Comparison of ENCODE assay signal across 9 cellular contexts in genomic region chr17:35170968-35171771, GRCh38. TPM values are rescaled to one million over a fixed set of nuclear protein-coding genes. Genes with fewer than 3 reads are reported as not detected.
A peak's percentile ranks its signal among the peaks of the same experiment; 100 is the strongest.
DNase-seq lines count a peak whose midpoint lies in the region; ATAC-seq, FAIRE-seq and TF ChIP-seq lines count a peak whose summit lies in the region.
"Had no signal": no experiment of that assay in that cellular context is flagged by ENCODE, and none has a peak within 500 bp of the region (broad histone marks: within the 10 kb centered on the region; RNA-seq: fewer than 3 reads in every experiment).

No MANE protein-coding gene starts in this region.

- H3K4me2 ChIP-seq in OCI-LY1 (ENCODE audit: low read length) = no peak overlapping the region

- H3K9ac ChIP-seq in OCI-LY1 (ENCODE audit: low read length) = no peak overlapping the region

- H3K4me3 Mint-ChIP-seq in osteocyte (ENCODE audit: unreplicated experiment) (no peak overlapping the region), WTC11 (no peak overlapping the region)
- H3K4me3 Mint-ChIP-seq: neural crest cell had no signal

- peaks cover 10% of the 10 kb centered on the region for H3K27me3 Mint-ChIP-seq in osteocyte (ENCODE audit: unreplicated experiment)
- H3K27me3 Mint-ChIP-seq in WTC11 (ENCODE audit: low read depth) = peaks cover 5% of the 10 kb centered on the region

- DNase-seq in GM12864 (ENCODE audit: low read depth) (no peak), bronchial epithelial cell (ENCODE audit: low read depth) (peak; percentile 35), osteocyte (ENCODE audit: extremely low spot score, unreplicated experiment) (no peak), NCI-H524 treated with DMSO at 0.1 percent for 48 hours (lab: John Stamatoyannopoulos, UW) (no peak), WTC11 (ENCODE audit: low spot score) (no peak), NCI-H526 treated with DMSO at 0.1 percent for 48 hours (lab: John Stamatoyannopoulos, UW) (no peak)

- TF ChIP-seq CTCF in GM12864 (IDR thresholded peaks at IDR 0.05; ENCODE audit: low read depth, low read length, missing control alignments) (peak; percentile 8), OCI-LY1 (IDR thresholded peaks at IDR 0.05; ENCODE audit: low read length) (peak; percentile 28; the same call in 1 of the 2 replicates), bronchial epithelial cell (IDR thresholded peaks at IDR 0.05; ENCODE audit: insufficient read depth, low read length, severe bottlenecking) (no peak), osteocyte (IDR thresholded peaks at IDR 0.05) (peak; percentile 40), WTC11 (IDR thresholded peaks at IDR 0.05) (no peak)

- H3K4me1 ChIP-seq in OCI-LY1 (ENCODE audit: insufficient read depth, low read length, severe bottlenecking) = no peaks in the 10 kb centered on the region

- no peak for FAIRE-seq in bronchial epithelial cell (lab: Jason Lieb, UNC)

- no peak overlapping the region for H2AFZ ChIP-seq in OCI-LY1 (ENCODE audit: low read length)

- H3K9me3 Mint-ChIP-seq in osteocyte (ENCODE audit: unreplicated experiment) = no peaks in the 10 kb centered on the region
- no peaks in the 10 kb centered on the region for H3K9me3 Mint-ChIP-seq in WTC11
- H3K9me3 Mint-ChIP-seq: neural crest cell had no signal

- no peaks in the 10 kb centered on the region for H3K9me3 ChIP-seq in OCI-LY1 (ENCODE audit: low read length)

- H3K27me3 ChIP-seq in OCI-LY1 (ENCODE audit: insufficient read depth, low read length) (no peaks in the 10 kb centered on the region), bronchial epithelial cell (ENCODE audit: control insufficient read depth, insufficient read depth, low read length) (peaks cover 3% of the 10 kb centered on the region)

- no peaks in the 10 kb centered on the region for H3K9me2 ChIP-seq in OCI-LY1 (ENCODE audit: low read depth, low read length)

- no peaks in the 10 kb centered on the region for H4K20me1 ChIP-seq in OCI-LY1 (ENCODE audit: insufficient read depth, low read length)

- H3K79me2 ChIP-seq in OCI-LY1 (ENCODE audit: insufficient read depth, low read length) = no peaks in the 10 kb centered on the region

- H3K36me3 Mint-ChIP-seq in osteocyte (ENCODE audit: unreplicated experiment) (no peaks in the 10 kb centered on the region), WTC11 (no peaks in the 10 kb centered on the region)

- no peak overlapping the region for H3K4me3 ChIP-seq in GM12864 (ENCODE audit: low read depth, low read length)
- H3K4me3 ChIP-seq in OCI-LY1 (ENCODE audit: low read depth, low read length, poor library complexity, severe bottlenecking) = no peak overlapping the region
- H3K4me3 ChIP-seq in bronchial epithelial cell (ENCODE audit: low read depth, low read length) = no peak overlapping the region

- no peak overlapping the region for H3K27ac Mint-ChIP-seq in osteocyte (ENCODE audit: unreplicated experiment)
- no peak overlapping the region for H3K27ac Mint-ChIP-seq in WTC11

- CTCF ChIA-PET in WTC11 (lab: Charles Lee) = interaction anchor here (0.7 to 1.7 kb wide), 5 partner anchors 167 to 1765 kb away, joined by 3 to 9 read pairs (median 4); no protein-coding TSS in a partner anchor

- H3K27ac ChIP-seq in OCI-LY1 (ENCODE audit: low read depth, low read length, poor library complexity, severe bottlenecking) = no peak overlapping the region

- no peaks in the 10 kb centered on the region for H3K36me3 ChIP-seq in OCI-LY1 (ENCODE audit: insufficient read depth, low read length)
- no peaks in the 10 kb centered on the region for H3K36me3 ChIP-seq in bronchial epithelial cell (ENCODE audit: control insufficient read depth, insufficient read depth, low read length)

- H3F3A ChIP-seq in OCI-LY1 (ENCODE audit: insufficient read depth, low read length) = no peaks in the 10 kb centered on the region

- H3K4me1 Mint-ChIP-seq in osteocyte (ENCODE audit: unreplicated experiment) = no peaks in the 10 kb centered on the region
- no peaks in the 10 kb centered on the region for H3K4me1 Mint-ChIP-seq in WTC11
- H3K4me1 Mint-ChIP-seq: neural crest cell had no signal

- POLR2A ChIA-PET in WTC11 (lab: Charles Lee) = no interaction called here

- ATAC-seq in WTC11 = no peak

TF ChIP-seq in WTC11, 78 proteins besides CTCF, POLR2A, EP300 and RAD21:
- TF ChIP-seq USF2 (CRISPR knock-in tag; IDR thresholded peaks at IDR 0.05) = no peak
- no peak for TF ChIP-seq CREM (CRISPR knock-in tag; IDR thresholded peaks at IDR 0.05)
- TF ChIP-seq PRDM15 (CRISPR knock-in tag; IDR thresholded peaks at IDR 0.05) = no peak

RNA-seq across cellular contexts. Expression of gene SLC35G3, which starts 23.0 kb away (rescaled TPM):
- total RNA-seq in bronchial epithelial cell = not detected in 2 replicates
- total RNA-seq in osteocyte = not detected in 2 replicates
- total RNA-seq in WTC11 (2021) = not detected in 3 replicates
- total RNA-seq: neural crest cell; T-helper 2 cell treated with Interferon-gamma antibody and Interleukin-4, amounts not matched to agents 100 ng/mL and 5 ng/mL, for 36 hours had no signal

RNA-seq across cellular contexts. Expression of gene UNC45B, which starts 23.6 kb away (rescaled TPM):
- total RNA-seq in bronchial epithelial cell (not detected in 2 replicates), osteocyte (not detected in 2 replicates), WTC11 (2021) (0.07 to 0.16 TPM in 2 of 3 replicates, not detected in the other)
- total RNA-seq: neural crest cell had no signal

RNA-seq across cellular contexts. Expression of gene NLE1, which starts 29.1 kb away (rescaled TPM):
- total RNA-seq in bronchial epithelial cell (10.2 and 32.4 TPM in 2 replicates), osteocyte (10.7 and 11.8 TPM in 2 replicates), WTC11 (2021) (44.7 to 52.2 TPM (median 51.0 TPM) in 3 replicates)

RNA-seq across cellular contexts. Expression of gene FNDC8, which starts 49.8 kb away (rescaled TPM):
- total RNA-seq in bronchial epithelial cell = not detected in 2 replicates
- total RNA-seq in osteocyte = not detected in 2 replicates
- not detected in 3 replicates for total RNA-seq in WTC11 (2021)
- total RNA-seq: neural crest cell; T-helper 2 cell treated with Interferon-gamma antibody and Interleukin-4, amounts not matched to agents 100 ng/mL and 5 ng/mL, for 36 hours had no signal

RNA-seq across cellular contexts. Expression of gene RAD51D, which starts 51.5 kb away (rescaled TPM):
- 1.4 and 2.4 TPM in 2 replicates for total RNA-seq in bronchial epithelial cell
- total RNA-seq in osteocyte = 14.8 and 18.2 TPM in 2 replicates
- total RNA-seq in WTC11 (2021) = 13.8 to 15.7 TPM (median 15.0 TPM) in 3 replicates

Comparison
In these comparisons a context has a peak if more than half of its experiments do, and no peak if none do; other contexts are left out.
1. CTCF ChIP-seq: peak in GM12864 (single experiment), OCI-LY1 (single experiment) and osteocyte (single experiment); none in bronchial epithelial cell (single experiment) and WTC11 (single experiment).